Comparison of ENCODE assay signal across 28 cellular contexts in the genomic region with DNA sequence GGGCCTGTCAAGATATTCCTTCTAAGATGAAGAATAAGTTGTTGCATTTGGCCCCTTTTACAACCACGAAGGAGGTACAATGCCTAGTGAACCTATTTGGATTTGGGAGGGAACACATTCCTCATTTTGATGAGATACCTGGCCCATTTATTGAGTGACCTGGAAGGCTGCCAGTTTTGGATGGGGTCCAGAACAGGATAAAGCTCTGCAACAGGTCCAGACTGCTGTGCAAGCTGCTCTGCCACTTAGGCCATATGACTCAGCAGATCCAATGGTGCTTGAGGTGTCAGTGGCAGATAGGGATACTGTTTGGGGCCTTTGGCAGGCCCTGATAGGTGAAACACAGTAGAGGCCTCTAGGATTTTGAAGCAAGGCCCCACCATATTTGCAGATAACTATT.
"Had no signal": no experiment of that assay in that cellular context is flagged by ENCODE, and none has a peak within 500 bp of the region (broad histone marks: within the 10 kb centered on the region; RNA-seq: fewer than 3 reads in every experiment).

No MANE protein-coding gene starts in this region.

- H3K9me3 ChIP-seq: ascending aorta, colonic mucosa, esophagus squamous epithelium had no signal

- H3K4me1 ChIP-seq: ascending aorta, breast epithelium, colonic mucosa, esophagus squamous epithelium, gastroesophageal sphincter had no signal

- ATAC-seq: activated CD4-positive, CD25-positive, alpha-beta regulatory T cell treated with anti-CD3 and anti-CD28 coated beads, Interleukin-2, amount 50 U/mL, for 24 hours; activated CD8-positive, alpha-beta T cell treated with anti-CD3 and anti-CD28 coated beads, Interleukin-2, amount 10 ng/mL, durations not matched to agents 7 days and 5 days; activated naive CD4-positive, alpha-beta T cell treated with anti-CD3 and anti-CD28 coated beads, Interleukin-2, amount 50 U/mL, for 72 hours; activated T-cell treated with anti-CD3 and anti-CD28 coated beads, Interleukin-2, amount 50 U/mL, for 72 hours; gastroesophageal sphincter; T-helper 17 cell had no signal

- H3K4me3 ChIP-seq: ascending aorta, breast epithelium, cardiac muscle cell, colonic mucosa, esophagus squamous epithelium, gastroesophageal sphincter had no signal

- H3K27ac ChIP-seq: ascending aorta, breast epithelium, cardiac muscle cell, colonic mucosa, epithelial cell of prostate, esophagus squamous epithelium, gastroesophageal sphincter, WERI-Rb-1 had no signal

- H3K36me3 ChIP-seq: ascending aorta, breast epithelium, cardiac muscle cell, colonic mucosa, esophagus squamous epithelium, gastroesophageal sphincter, WERI-Rb-1 had no signal

- DNase-seq: activated B cell treated with CpG ODN at 0.5 μM for 24 hours; activated CD4-positive, alpha-beta memory T cell treated with anti-CD3 and anti-CD28 coated beads for 36 hours; activated CD4-positive, alpha-beta T cell treated with anti-CD3 and anti-CD28 coated beads for 48 hours; activated CD8-positive, alpha-beta memory T cell treated with anti-CD3 and anti-CD28 coated beads, Interleukin-2, amount 50 U/mL, for 48 hours; activated CD8-positive, alpha-beta T cell treated with anti-CD3 and anti-CD28 coated beads, Interleukin-2, amount 10 ng/mL, durations not matched to agents 7 days and 5 days; activated gamma-delta T cell; activated naive CD4-positive, alpha-beta T cell; activated naive CD4-positive, alpha-beta T cell treated with anti-CD3 and anti-CD28 coated beads, Interleukin-2, amount 10 ng/mL, durations not matched to agents 7 days and 5 days; activated naive CD8-positive, alpha-beta T cell treated with anti-CD3 and anti-CD28 coated beads, Interleukin-2, amount 10 ng/mL, durations not matched to agents 7 days and 5 days; activated T-cell treated with anti-CD3 and anti-CD28 coated beads for 4 hours; activated T-cell treated with anti-CD3 and anti-CD28 coated beads, Interleukin-2, amount 50 U/mL, for 24 hours; activated T-cell treated with anti-CD3 and anti-CD28 coated beads, Interleukin-2, amount 50 U/mL, for 72 hours; central memory CD4-positive, alpha-beta T cell; cerebellar nuclear complex; colonic mucosa; effector CD8-positive, alpha-beta T cell; esophagus squamous epithelium; foreskin melanocyte; T-helper 17 cell; T1000; WERI-Rb-1 had no signal

- H3K27me3 ChIP-seq: ascending aorta, breast epithelium, cardiac muscle cell, colonic mucosa, esophagus squamous epithelium, gastroesophageal sphincter had no signal
